In the genomic region with DNA sequence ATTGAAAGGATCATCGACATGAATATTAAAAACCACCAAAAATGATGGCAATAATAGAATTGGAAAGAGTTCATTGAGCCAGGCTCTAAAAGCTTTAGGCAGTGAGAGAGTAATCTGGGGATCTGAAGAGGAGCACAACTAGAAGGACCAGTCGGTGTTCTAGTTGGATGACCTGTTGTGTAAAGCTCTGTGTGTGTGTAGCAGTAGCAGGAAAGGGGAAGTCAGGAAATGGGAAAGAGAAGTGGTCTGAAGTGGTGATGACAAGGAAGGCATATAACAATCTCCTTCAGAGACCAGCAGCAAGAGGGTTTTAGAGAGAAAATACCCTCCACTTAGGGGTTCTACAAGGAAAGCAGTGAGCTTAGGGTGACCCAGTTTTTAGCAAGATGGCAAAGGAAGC, we compare ENCODE assay signal across 21 cellular contexts.
DNase-seq lines count a peak whose midpoint lies in the region; ATAC-seq and TF ChIP-seq lines count a peak whose summit lies in the region.
"Had no signal": no experiment of that assay in that cellular context is flagged by ENCODE, and none has a peak within 500 bp of the region (broad histone marks: within the 10 kb centered on the region; RNA-seq: fewer than 3 reads in every experiment).

No MANE protein-coding gene starts in this region.

- BruUV-seq in PC-3 (replicated peaks; lab: Mats Ljungman, UMichigan) = no TSS peak

- peak overlapping the region; percentile 2 for H3K9ac ChIP-seq in HUES6 (ENCODE audit: low read length)
- H3K9ac ChIP-seq in PC-3 (ENCODE audit: low read length) = peak overlapping the region; percentile 27; the same call in 1 of the 2 replicates

- H3K27me3 ChIP-seq in HUES6 (ENCODE audit: control insufficient read depth, insufficient read depth, low read length) (no peaks in the 10 kb centered on the region), PC-3 (ENCODE audit: low read length) (no peaks in the 10 kb centered on the region), right atrium auricular region (no peaks in the 10 kb centered on the region), osteoblast (ENCODE audit: insufficient read depth, low read length) (no peaks in the 10 kb centered on the region)
- H3K27me3 ChIP-seq: cardiac muscle cell, dorsolateral prefrontal cortex, esophagus squamous epithelium, pancreas, uterus had no signal

- no peaks in the 10 kb centered on the region for H4K20me1 ChIP-seq in PC-3 (ENCODE audit: low read length)
- H4K20me1 ChIP-seq in osteoblast (ENCODE audit: insufficient read depth, low read length) = no peaks in the 10 kb centered on the region

- peaks cover 3% of the 10 kb centered on the region for H3K27me3 Mint-ChIP-seq in type B pancreatic cell

- H3K79me2 ChIP-seq in PC-3 (ENCODE audit: low read length) = no peaks in the 10 kb centered on the region
- no peaks in the 10 kb centered on the region for H3K79me2 ChIP-seq in osteoblast (ENCODE audit: insufficient read depth, low read length)

- CTCF ChIA-PET in PC-3 (lab: Charles Lee) = no interaction called here

- H3K4me1 ChIP-seq in HUES6 (ENCODE audit: control insufficient read depth, insufficient read depth, low read length) (peaks cover 29% of the 10 kb centered on the region), PC-3 (ENCODE audit: insufficient read depth, low read length) (peaks cover 35% of the 10 kb centered on the region), right atrium auricular region (no peaks in the 10 kb centered on the region), osteoblast (ENCODE audit: insufficient read depth, low read length) (peaks cover 21% of the 10 kb centered on the region)
- H3K4me1 ChIP-seq: lower lobe of right lung, pancreas, uterus had no signal

- TF ChIP-seq CTCF in PC-3 (conservative IDR thresholded peaks at IDR 0.05; ENCODE audit: low read depth, low read length) = no peak
- TF ChIP-seq CTCF in type B pancreatic cell (conservative IDR thresholded peaks at IDR 0.05) = no peak
- no peak for TF ChIP-seq CTCF in right atrium auricular region (IDR thresholded peaks at IDR 0.05)
- no peak for TF ChIP-seq CTCF in osteoblast (IDR thresholded peaks at IDR 0.05; ENCODE audit: extremely low read depth, low read depth, low read length)

- H3K36me3 ChIP-seq in HUES6 (ENCODE audit: control insufficient read depth, insufficient read depth, low read length) (no peaks in the 10 kb centered on the region), PC-3 (ENCODE audit: low read depth, low read length) (no peaks in the 10 kb centered on the region), right atrium auricular region (no peaks in the 10 kb centered on the region), osteoblast (ENCODE audit: insufficient read depth, low read length) (no peaks in the 10 kb centered on the region)
- H3K36me3 ChIP-seq: cardiac muscle cell, esophagus squamous epithelium, lower lobe of right lung, pancreas, uterus had no signal

- peaks cover 13% of the 10 kb centered on the region for H3K4me1 Mint-ChIP-seq in type B pancreatic cell (ENCODE audit: unreplicated experiment)
- H3K4me1 Mint-ChIP-seq: B cell, immature natural killer cell had no signal

- no peaks in the 10 kb centered on the region for H3F3A ChIP-seq in PC-3 (ENCODE audit: low read length, unreplicated experiment)

- H2AFZ ChIP-seq in PC-3 (ENCODE audit: low read length) (no peak overlapping the region), osteoblast (ENCODE audit: low read length) (no peak overlapping the region)

- ATAC-seq in PC-3 (no peak), GM18870 (IDR thresholded peaks at IDR 0.05; ENCODE audit: unreplicated experiment) (no peak)
- ATAC-seq: lower lobe of right lung, pancreas had no signal

- H3K36me3 Mint-ChIP-seq in type B pancreatic cell = no peaks in the 10 kb centered on the region
- H3K36me3 Mint-ChIP-seq: immature natural killer cell had no signal

- H3K4me2 ChIP-seq in PC-3 (ENCODE audit: low read length) (peak overlapping the region; percentile 57), osteoblast (ENCODE audit: insufficient read depth, low read length) (no peak overlapping the region)

- no peaks in the 10 kb centered on the region for H3K9me3 Mint-ChIP-seq in type B pancreatic cell
- H3K9me3 Mint-ChIP-seq: T-helper 2 cell treated with Interferon-gamma antibody and Interleukin-4, amounts not matched to agents 5 μg/mL and 100 μg/mL, for 36 hours had no signal

- no peak overlapping the region for H3K4me3 Mint-ChIP-seq in type B pancreatic cell
- H3K4me3 Mint-ChIP-seq: B cell; immature natural killer cell; T-helper 2 cell treated with Interferon-gamma antibody and Interleukin-4, amounts not matched to agents 5 μg/mL and 100 μg/mL, for 36 hours had no signal

- no peak overlapping the region for H3K4me3 ChIP-seq in HUES6 (ENCODE audit: low read depth, low read length)
- no peak overlapping the region for H3K4me3 ChIP-seq in PC-3 (ENCODE audit: low read length)
- H3K4me3 ChIP-seq in right atrium auricular region = no peak overlapping the region
- H3K4me3 ChIP-seq in osteoblast (ENCODE audit: insufficient read depth, low read length) = no peak overlapping the region
- H3K4me3 ChIP-seq: cardiac muscle cell, dorsolateral prefrontal cortex, esophagus squamous epithelium, lower lobe of right lung, pancreas, uterus had no signal

- POLR2A ChIA-PET in PC-3 (lab: Charles Lee; ENCODE audit: unreplicated experiment) = no interaction called here

- H3K9me2 ChIP-seq in PC-3 (replicated peaks; ENCODE audit: low read length) = no peaks in the 10 kb centered on the region

- H3K9me3 ChIP-seq in HUES6 (ENCODE audit: control insufficient read depth, insufficient read depth, low read depth, low read length) (no peaks in the 10 kb centered on the region), PC-3 (ENCODE audit: low read length) (no peaks in the 10 kb centered on the region), right atrium auricular region (no peaks in the 10 kb centered on the region), osteoblast (ENCODE audit: low read depth, low read length) (no peaks in the 10 kb centered on the region)
- H3K9me3 ChIP-seq: esophagus squamous epithelium, lower lobe of right lung, pancreas, uterus had no signal

- H3K27ac Mint-ChIP-seq in type B pancreatic cell = peak overlapping the region; percentile 17
- H3K27ac Mint-ChIP-seq: B cell; immature natural killer cell; T-helper 2 cell treated with Interferon-gamma antibody and Interleukin-4, amounts not matched to agents 5 μg/mL and 100 μg/mL, for 36 hours had no signal

- H3K27ac ChIP-seq in HUES6 (ENCODE audit: low read depth, low read length) (peak overlapping the region; percentile 45; the same call in 1 of the 2 replicates), PC-3 (ENCODE audit: low read length) (peak overlapping the region; percentile 89), epithelial cell of prostate (peak overlapping the region; percentile 49), right atrium auricular region (no peak overlapping the region), osteoblast (ENCODE audit: low read depth, low read length) (no peak overlapping the region)
- H3K27ac ChIP-seq: cardiac muscle cell, dorsolateral prefrontal cortex, lower lobe of right lung, pancreas, uterus had no signal

- intact Hi-C loops in PC-3 (cut with micrococcal nuclease) = loop anchor here (10.0 kb wide), 1 partner anchor 266 kb away; no protein-coding TSS in a partner anchor

- DNase-seq in PC-3 (peak; percentile 33), epithelial cell of prostate (ENCODE audit: low read depth, low spot score) (no peak), type B pancreatic cell (ENCODE audit: extremely low spot score, unreplicated experiment) (no peak), right atrium auricular region (ENCODE audit: low spot score) (no peak), osteoblast (ENCODE audit: insufficient read length, low spot score, missing footprints) (no peak)
- DNase-seq: activated CD4-positive, CD25-positive, alpha-beta regulatory T cell treated with anti-CD3 and anti-CD28 coated beads, Interleukin-2, amount 50 U/mL, for 72 hours; dorsolateral prefrontal cortex; esophagus squamous epithelium; head of caudate nucleus; immature natural killer cell; lower lobe of right lung; NCI-H1930; pancreas; SHP77; stimulated activated CD4-positive, alpha-beta T cell treated with anti-CD3 and anti-CD28 coated beads, Interleukin-4, amount 100 ng/mL, for 1 hour; uterus had no signal

Comparison
In these comparisons a context has a peak if more than half of its experiments do, and no peak if none do; other contexts are left out.
1. H3K27ac ChIP-seq: peak in HUES6 (single experiment), PC-3 (single experiment) and epithelial cell of prostate (single experiment); none in right atrium auricular region (0 of 2) and osteoblast (single experiment).